ENCODE assay signal across 8 cellular contexts in genomic region chr12:113184098-113184899, GRCh38.
DNase-seq lines count a peak whose midpoint lies in the region; ATAC-seq and TF ChIP-seq lines count a peak whose summit lies in the region.

No MANE protein-coding gene starts in this region.

- 0 out of 2 replicates have a peak, but pooled peaks cover 3% of the 10 kb centered on the region for H3K4me1 ChIP-seq in iPS-20b (ENCODE audit: insufficient read depth, low read length)

- no peak for DNase-seq in stimulated activated naive CD8-positive, alpha-beta T cell treated with anti-CD3 and anti-CD28 coated beads, Interleukin-15, amount 100 ng/mL, for 72 hours
- DNase-seq in central memory CD4-positive, alpha-beta T cell = no peak
- no peak for DNase-seq in COLO829 (ENCODE audit: low spot score)

- H3K4me3 ChIP-seq in iPS-20b (ENCODE audit: low read length) = peak overlapping the region; percentile 90

- ATAC-seq in GM19395 (IDR thresholded peaks at IDR 0.05; ENCODE audit: unreplicated experiment) (peak; percentile 71), HG03442 (IDR thresholded peaks at IDR 0.05; ENCODE audit: unreplicated experiment) (peak; percentile 52)
- peak; percentile 79 for ATAC-seq in stimulated activated naive CD8-positive, alpha-beta T cell treated with anti-CD3 and anti-CD28 coated beads, Interleukin-15, amount 100 ng/mL, for 72 hours

- peaks cover 38% of the 10 kb centered on the region for H3K4me1 Mint-ChIP-seq in activated naive CD4-positive, alpha-beta T cell treated with anti-CD3 and anti-CD28 coated beads, Interleukin-2, amount 50 U/mL, for 24 hours
- H3K4me1 Mint-ChIP-seq in stimulated activated naive CD8-positive, alpha-beta T cell treated with anti-CD3 and anti-CD28 coated beads, Interleukin-15, amount 100 ng/mL, for 72 hours = peaks cover 35% of the 10 kb centered on the region

- H3K4me3 Mint-ChIP-seq in activated naive CD4-positive, alpha-beta T cell treated with anti-CD3 and anti-CD28 coated beads, Interleukin-2, amount 50 U/mL, for 24 hours = peak overlapping the region; percentile 97
- peak overlapping the region; percentile 94 to 96 for H3K4me3 Mint-ChIP-seq in stimulated activated naive CD8-positive, alpha-beta T cell treated with anti-CD3 and anti-CD28 coated beads, Interleukin-15, amount 100 ng/mL, for 72 hours

- H3K9me3 Mint-ChIP-seq in activated naive CD4-positive, alpha-beta T cell treated with anti-CD3 and anti-CD28 coated beads, Interleukin-2, amount 50 U/mL, for 24 hours = no peaks in the 10 kb centered on the region
- H3K9me3 Mint-ChIP-seq in stimulated activated naive CD8-positive, alpha-beta T cell treated with anti-CD3 and anti-CD28 coated beads, Interleukin-15, amount 100 ng/mL, for 72 hours = no peaks in the 10 kb centered on the region

- H3K9ac ChIP-seq in iPS-20b (ENCODE audit: low read depth, low read length) = peak overlapping the region; percentile 96; the same call in 1 of the 2 replicates

- H3K36me3 ChIP-seq in iPS-20b (ENCODE audit: insufficient read depth, low read depth, low read length) = peaks cover 38% of the 10 kb centered on the region

- no peaks in the 10 kb centered on the region for H3K9me3 ChIP-seq in iPS-20b (ENCODE audit: insufficient read depth, low read depth, low read length)

- peak overlapping the region; percentile 94 for H3K27ac ChIP-seq in C4-2B
- H3K27ac ChIP-seq in iPS-20b (ENCODE audit: low read length) = peak overlapping the region; percentile 82

- no peak for TF ChIP-seq CTCF in C4-2B (conservative IDR thresholded peaks at IDR 0.05)

- H3K27me3 Mint-ChIP-seq in activated naive CD4-positive, alpha-beta T cell treated with anti-CD3 and anti-CD28 coated beads, Interleukin-2, amount 50 U/mL, for 24 hours = no peaks in the 10 kb centered on the region
- no peaks in the 10 kb centered on the region for H3K27me3 Mint-ChIP-seq in stimulated activated naive CD8-positive, alpha-beta T cell treated with anti-CD3 and anti-CD28 coated beads, Interleukin-15, amount 100 ng/mL, for 72 hours

- H3K36me3 Mint-ChIP-seq in activated naive CD4-positive, alpha-beta T cell treated with anti-CD3 and anti-CD28 coated beads, Interleukin-2, amount 50 U/mL, for 24 hours = peaks cover 8% of the 10 kb centered on the region

- peak overlapping the region; percentile 96 for H3K27ac Mint-ChIP-seq in activated naive CD4-positive, alpha-beta T cell treated with anti-CD3 and anti-CD28 coated beads, Interleukin-2, amount 50 U/mL, for 24 hours
- H3K27ac Mint-ChIP-seq in stimulated activated naive CD8-positive, alpha-beta T cell treated with anti-CD3 and anti-CD28 coated beads, Interleukin-15, amount 100 ng/mL, for 72 hours = peak overlapping the region; percentile 71 to 97

- H3K27me3 ChIP-seq in iPS-20b (ENCODE audit: insufficient read depth, low read length) = no peaks in the 10 kb centered on the region
